In genomic region chr20:9966966-9967365, GRCh38 we compare ENCODE assay signal across 9 cellular contexts.
A peak's percentile ranks its signal among the peaks of the same experiment; 100 is the strongest.
DNase-seq lines count a peak whose midpoint lies in the region; ATAC-seq, FAIRE-seq and TF ChIP-seq lines count a peak whose summit lies in the region.
"Had no signal": no experiment of that assay in that cellular context is flagged by ENCODE, and none has a peak within 500 bp of the region (broad histone marks: within the 10 kb centered on the region; RNA-seq: fewer than 3 reads in every experiment).

No MANE protein-coding gene starts in this region.

- POLR2A ChIA-PET in IMR-90 (lab: Charles Lee; ENCODE audit: unreplicated experiment), result no interaction called here
- POLR2A ChIA-PET in WTC11 (lab: Charles Lee), result no interaction called here

- peaks cover 20% of the 10 kb centered on the region for H3K4me1 Mint-ChIP-seq in WTC11

- no peaks in the 10 kb centered on the region for H3K79me1 ChIP-seq in IMR-90 (ENCODE audit: low read depth in 1 of 2, low read length in 2 of 2)

- CTCF ChIA-PET in IMR-90 (lab: Yijun Ruan, JAX), result interaction anchor here (0.6 to 1.4 kb wide), 2 partner anchors 350 to 1344 kb away, joined by 3 to 4 read pairs; no protein-coding TSS in a partner anchor
- CTCF ChIA-PET in WTC11 (lab: Charles Lee), result interaction anchor here (0.6 to 2.3 kb wide), 6 partner anchors 64 to 385 kb away, joined by 3 to 17 read pairs (median 4); partner anchors contain the start of gene ANKEF1

- TF ChIP-seq RAD21 in IMR-90 (IDR thresholded peaks at IDR 0.05; ENCODE audit: low read length), result no peak

- no peaks in the 10 kb centered on the region for H3K36me3 Mint-ChIP-seq in WTC11

- no peaks in the 10 kb centered on the region for H3K27me3 Mint-ChIP-seq in WTC11 (ENCODE audit: low read depth)

- H3K36me3 ChIP-seq in IMR-90 (ENCODE audit: control insufficient read depth, insufficient read depth, low read length) (no peaks in the 10 kb centered on the region), keratinocyte (ENCODE audit: control insufficient read depth in 2 of 2, extremely low read depth in 1 of 2, insufficient read depth in 2 of 2, low read length in 2 of 2) (no peaks in the 10 kb centered on the region)
- H3K36me3 ChIP-seq: stomach had no signal

- no peak overlapping the region for H2BK5ac ChIP-seq in IMR-90 (ENCODE audit: low read depth, low read length, poor library complexity, severe bottlenecking)

- no peak overlapping the region for H2AK9ac ChIP-seq in IMR-90 (replicated peaks; ENCODE audit: low read depth, low read length, poor library complexity)

- H3K4me3 ChIP-seq in IMR-90 (ENCODE audit: insufficient read depth, low read depth, low read length) (no peak overlapping the region), keratinocyte (ENCODE audit: control insufficient read depth in 2 of 3, extremely low read depth in 1 of 3, insufficient read depth in 2 of 3, low read depth in 1 of 3, low read length in 3 of 3) (no peak overlapping the region)
- H3K4me3 ChIP-seq: stomach had no signal

- TF ChIP-seq POLR2A in IMR-90 (IDR thresholded peaks at IDR 0.05; ENCODE audit: low read depth, low read length), result no peak

- H3K18ac ChIP-seq in IMR-90 (ENCODE audit: low read depth, low read length), result no peak overlapping the region

- H3K4me3 Mint-ChIP-seq in WTC11, result no peak overlapping the region

- H4K5ac ChIP-seq in IMR-90 (ENCODE audit: low read depth, low read length), result no peak overlapping the region

- H3K27ac ChIP-seq in IMR-90 (ENCODE audit: insufficient read depth, low read length) (no peak overlapping the region), keratinocyte (ENCODE audit: control insufficient read depth, insufficient read depth, low read length) (no peak overlapping the region)
- H3K27ac ChIP-seq: stomach had no signal

- H3K23ac ChIP-seq in IMR-90 (ENCODE audit: low read depth, low read length), result no peak overlapping the region

- H3K27me3 ChIP-seq in IMR-90 (ENCODE audit: control insufficient read depth, insufficient read depth, low read length), result peaks cover 18% of the 10 kb centered on the region
- H3K27me3 ChIP-seq in keratinocyte (ENCODE audit: control insufficient read depth, extremely low read depth, insufficient read depth, low read length), result peaks cover 3% of the 10 kb centered on the region
- H3K27me3 ChIP-seq: stomach had no signal

- H3K4me1 ChIP-seq in IMR-90 (ENCODE audit: control insufficient read depth, insufficient read depth, low read length) (no peaks in the 10 kb centered on the region), keratinocyte (ENCODE audit: control insufficient read depth, extremely low read depth, insufficient read depth, low read length) (peaks cover 6% of the 10 kb centered on the region)
- H3K4me1 ChIP-seq: stomach had no signal

- H3K9me1 ChIP-seq in IMR-90 (ENCODE audit: insufficient read depth, low read length) (no peaks in the 10 kb centered on the region), keratinocyte (ENCODE audit: control insufficient read depth, extremely low read depth, insufficient read depth, low read length) (no peaks in the 10 kb centered on the region)

- H3K79me2 ChIP-seq in keratinocyte (ENCODE audit: control insufficient read depth, insufficient read depth, low read length), result no peaks in the 10 kb centered on the region

- ATAC-seq in IMR-90 (ENCODE audit: low read depth) (peak; percentile 60), WTC11 (peak; percentile 57; the same call in 1 of the 2 replicates), HG02884 (IDR thresholded peaks at IDR 0.05; ENCODE audit: unreplicated experiment) (no peak), GM19324 (IDR thresholded peaks at IDR 0.05; ENCODE audit: low FRiP score, unreplicated experiment) (no peak)

- dilution Hi-C loops in IMR-90 (cut with HindIII; ENCODE audit: low sequenced_read_pairs, unreplicated experiment), result no loop called here
- dilution Hi-C loops in keratinocyte (cut with MboI; ENCODE audit: extremely low pct_ligation_motif_present, low sequenced_read_pairs), result no loop called here

- no peak overlapping the region for H2BK20ac ChIP-seq in IMR-90 (ENCODE audit: low read depth, low read length)

- H3K14ac ChIP-seq in IMR-90 (replicated peaks; ENCODE audit: low read depth, low read length), result no peak overlapping the region

- no CpG with 5 or more reads among the region's 7 CpGs for WGBS in IMR-90 (ENCODE audit: extremely low coverage in 2 of 2, insufficient read length in 1 of 2), 2 experiments

- no peak overlapping the region for H3K56ac ChIP-seq in IMR-90 (ENCODE audit: extremely low read depth, insufficient read depth, low read length)

- no peak overlapping the region for H3K4me2 ChIP-seq in IMR-90 (ENCODE audit: low read depth, low read length)
- peak overlapping the region; percentile 17 for H3K4me2 ChIP-seq in keratinocyte (ENCODE audit: control insufficient read depth, extremely low read depth, insufficient read depth, low read depth, low read length)

- no peak overlapping the region for H2BK120ac ChIP-seq in IMR-90 (ENCODE audit: low read depth, low read length)

- H4K8ac ChIP-seq in IMR-90 (ENCODE audit: low read depth in 2 of 2, low read length in 2 of 2), result no peak overlapping the region

- H3K27ac Mint-ChIP-seq in WTC11, result no peak overlapping the region

- in situ Hi-C loops in IMR-90 (cut with MboI; ENCODE audit: low sequenced_read_pairs), result no loop called here

- intact Hi-C loops in IMR-90 (cut with micrococcal nuclease), result loop anchor here (1.0 kb wide), 1 partner anchor 350 kb away; no protein-coding TSS in a partner anchor

- H2BK15ac ChIP-seq in IMR-90 (ENCODE audit: low read depth, low read length), result no peak overlapping the region

- H2AFZ ChIP-seq in IMR-90 (replicated peaks; ENCODE audit: low read length, poor library complexity), result no peak overlapping the region
- no peak overlapping the region for H2AFZ ChIP-seq in keratinocyte (ENCODE audit: control insufficient read depth, low read length)

- peak; percentile 61 for FAIRE-seq in keratinocyte (lab: Jason Lieb, UNC)

- no peak overlapping the region for H4K91ac ChIP-seq in IMR-90 (ENCODE audit: insufficient read depth, low read depth, low read length)

- BruUV-seq in IMR-90 (replicated peaks; lab: Mats Ljungman, UMichigan), result no TSS peak

- no peak overlapping the region for H2AK5ac ChIP-seq in IMR-90 (ENCODE audit: low read depth, low read length)

- peak; percentile 48 for DNase-seq in COLO829 (ENCODE audit: low spot score)
- no peak for DNase-seq in IMR-90
- no peak for DNase-seq in WTC11 (ENCODE audit: low spot score)
- DNase-seq in keratinocyte (ENCODE audit: low read depth, low spot score), result no peak
- DNase-seq in NCI-H1930 (lab: John Stamatoyannopoulos, UW), result no peak
- no peak for DNase-seq in GM19238 (ENCODE audit: insufficient read length, low spot score)
- DNase-seq: stomach had no signal

- H3K9me3 ChIP-seq in IMR-90 (ENCODE audit: control insufficient read depth, insufficient read depth, low read length), result no peaks in the 10 kb centered on the region
- H3K9me3 ChIP-seq in keratinocyte (ENCODE audit: control insufficient read depth, low read depth, low read length), result no peaks in the 10 kb centered on the region
- H3K9me3 ChIP-seq: stomach had no signal

- TF ChIP-seq CTCF in IMR-90 (conservative IDR thresholded peaks at IDR 0.05; ENCODE audit: low read depth, low read length), result peak; percentile 20; the same call in 1 of the 2 replicates
- TF ChIP-seq CTCF in WTC11 (IDR thresholded peaks at IDR 0.05), result no peak
- TF ChIP-seq CTCF in keratinocyte (optimal IDR thresholded peaks at IDR 0.05 in 1 of 3, IDR thresholded peaks at IDR 0.05 in 1 of 3, conservative IDR thresholded peaks at IDR 0.05 in 1 of 3; ENCODE audit: extremely low read depth in 1 of 3, insufficient read depth in 2 of 3, low read length in 3 of 3), result peak; percentile 41 to 49 (median 46)

- H4K20me1 ChIP-seq in IMR-90 (ENCODE audit: insufficient read depth, low read length) (no peaks in the 10 kb centered on the region), keratinocyte (ENCODE audit: control insufficient read depth, extremely low read depth, insufficient read depth, low read length) (no peaks in the 10 kb centered on the region)

- H3K4ac ChIP-seq in IMR-90 (ENCODE audit: low read depth, low read length), result no peak overlapping the region

- H3K9me3 Mint-ChIP-seq in WTC11, result peaks cover 15% of the 10 kb centered on the region

- no peak overlapping the region for H3K9ac ChIP-seq in IMR-90 (ENCODE audit: low read depth, low read length)
- H3K9ac ChIP-seq in keratinocyte (ENCODE audit: control insufficient read depth, extremely low read depth, insufficient read depth, low read length), result no peak overlapping the region

TF ChIP-seq in IMR-90, 13 proteins besides CTCF, POLR2A, EP300 and RAD21 (continues in another document):
- no peak for TF ChIP-seq ELK1 (IDR thresholded peaks at IDR 0.05; ENCODE audit: borderline replicate concordance, low read depth, low read length)
- TF ChIP-seq MXI1 (IDR thresholded peaks at IDR 0.05; ENCODE audit: borderline replicate concordance, low read depth, low read length), result no peak

TF ChIP-seq in WTC11, 78 proteins besides CTCF, POLR2A, EP300 and RAD21:
- TF ChIP-seq ERG (CRISPR knock-in tag; IDR thresholded peaks at IDR 0.05) (no peak), PRRX2 (CRISPR knock-in tag; IDR thresholded peaks at IDR 0.05) (no peak), IRF2 (CRISPR knock-in tag; IDR thresholded peaks at IDR 0.05; ENCODE audit: borderline replicate concordance, low read depth) (no peak), ESRRA (CRISPR knock-in tag; IDR thresholded peaks at IDR 0.05; ENCODE audit: borderline replicate concordance) (no peak)

Comparison
In these comparisons a context has a peak if more than half of its experiments do, and no peak if none do; other contexts are left out.
1. ATAC-seq: peak in IMR-90 (single experiment) and WTC11 (single experiment); none in HG02884 (single experiment) and GM19324 (single experiment).